Comparison of ENCODE assay signal across 8 cellular contexts in genomic region chr17:4142107-4142900, GRCh38. TPM values are rescaled to one million over a fixed set of nuclear protein-coding genes. Genes with fewer than 3 reads are reported as not detected.
DNase-seq lines count a peak whose midpoint lies in the region; ATAC-seq and TF ChIP-seq lines count a peak whose summit lies in the region.

No MANE protein-coding gene starts in this region.

- peak overlapping the region; percentile 94 to 96 for H3K4me3 ChIP-seq in CD4-positive, alpha-beta memory T cell (ENCODE audit: low read length in 2 of 2)
- peak overlapping the region; percentile 65 for H3K4me3 ChIP-seq in IMR-90 (ENCODE audit: insufficient read depth, low read depth, low read length)
- peak overlapping the region; percentile 87 for H3K4me3 ChIP-seq in fibroblast of villous mesenchyme (ENCODE audit: low read depth, low read length)

- peak overlapping the region; percentile 35 for H2BK5ac ChIP-seq in IMR-90 (ENCODE audit: low read depth, low read length, poor library complexity, severe bottlenecking)

- no peak for TF ChIP-seq RAD21 in IMR-90 (IDR thresholded peaks at IDR 0.05; ENCODE audit: low read length)

- TF ChIP-seq CTCF in IMR-90 (conservative IDR thresholded peaks at IDR 0.05; ENCODE audit: low read depth, low read length) (no peak), fibroblast of villous mesenchyme (IDR thresholded peaks at IDR 0.05; ENCODE audit: insufficient read depth, low read depth, low read length) (no peak), osteocyte (IDR thresholded peaks at IDR 0.05) (no peak)

- no peak overlapping the region for H2BK20ac ChIP-seq in IMR-90 (ENCODE audit: low read depth, low read length)

- H2AFZ ChIP-seq in IMR-90 (replicated peaks; ENCODE audit: low read length, poor library complexity): peak overlapping the region; percentile 97

- dilution Hi-C loops in IMR-90 (cut with HindIII; ENCODE audit: low sequenced_read_pairs, unreplicated experiment): no loop called here

- POLR2A ChIA-PET in CD4-positive, alpha-beta memory T cell (lab: Charles Lee; ENCODE audit: partially characterized antibody): interaction anchor here (0.9 to 3.6 kb wide), 32 partner anchors 9 to 1806 kb away, joined by 3 to 121 read pairs (median 6); partner anchors contain the start of genes ANKFY1, ATP2A3, CAMKK1 and CTNS
- POLR2A ChIA-PET in IMR-90 (lab: Charles Lee; ENCODE audit: unreplicated experiment): no interaction called here

- peak overlapping the region; percentile 50; the same call in 1 of the 2 replicates for H3K23ac ChIP-seq in IMR-90 (ENCODE audit: low read depth, low read length)

- no peak overlapping the region for H4K91ac ChIP-seq in IMR-90 (ENCODE audit: insufficient read depth, low read depth, low read length)

- ATAC-seq in GM21381 (IDR thresholded peaks at IDR 0.05; ENCODE audit: unreplicated experiment): peak; percentile 7
- ATAC-seq in IMR-90 (ENCODE audit: low read depth): peak; percentile 25
- ATAC-seq in activated T-cell treated with anti-CD3 and anti-CD28 coated beads, Interleukin-2, amount 50 U/mL, for 72 hours (replicated peaks in 1 of 2): peak; percentile 4 to 16

- TF ChIP-seq POLR2A in IMR-90 (IDR thresholded peaks at IDR 0.05; ENCODE audit: low read depth, low read length): no peak

- peak overlapping the region; percentile 23 for H3K4ac ChIP-seq in IMR-90 (ENCODE audit: low read depth, low read length)

- no peak overlapping the region for H3K14ac ChIP-seq in IMR-90 (replicated peaks; ENCODE audit: low read depth, low read length)

- no peak overlapping the region for H2BK15ac ChIP-seq in IMR-90 (ENCODE audit: low read depth, low read length)

- no peak overlapping the region for H4K5ac ChIP-seq in IMR-90 (ENCODE audit: low read depth, low read length)

- peak overlapping the region; percentile 72 to 100 (median 100) for H3K27ac Mint-ChIP-seq in CD4-positive, alpha-beta memory T cell
- H3K27ac Mint-ChIP-seq in activated T-cell treated with anti-CD3 and anti-CD28 coated beads, Interleukin-2, amount 50 U/mL, for 72 hours: peak overlapping the region; percentile 86
- H3K27ac Mint-ChIP-seq in osteocyte (ENCODE audit: unreplicated experiment): peak overlapping the region; percentile 80

- H3K4me3 Mint-ChIP-seq in CD4-positive, alpha-beta memory T cell: peak overlapping the region; percentile 99 to 100 (median 99)
- peak overlapping the region; percentile 97 for H3K4me3 Mint-ChIP-seq in activated T-cell treated with anti-CD3 and anti-CD28 coated beads, Interleukin-2, amount 50 U/mL, for 72 hours
- H3K4me3 Mint-ChIP-seq in osteocyte (ENCODE audit: unreplicated experiment): peak overlapping the region; percentile 97

- H3K36me3 Mint-ChIP-seq in CD4-positive, alpha-beta memory T cell: peaks cover 6 to 43% of the 10 kb centered on the region in 2 donors
- peaks cover 4 to 7% of the 10 kb centered on the region in 2 donors for H3K36me3 Mint-ChIP-seq in activated T-cell treated with anti-CD3 and anti-CD28 coated beads, Interleukin-2, amount 50 U/mL, for 72 hours (ENCODE audit: insufficient read depth in 2 of 2)
- H3K36me3 Mint-ChIP-seq in osteocyte (ENCODE audit: unreplicated experiment): no peaks in the 10 kb centered on the region

- H3K9ac ChIP-seq in IMR-90 (ENCODE audit: low read depth, low read length): peak overlapping the region; percentile 55

- peak overlapping the region; percentile 98 for H3K4me2 ChIP-seq in IMR-90 (ENCODE audit: low read depth, low read length)

- H4K20me1 ChIP-seq in IMR-90 (ENCODE audit: insufficient read depth, low read length): peaks cover 23% of the 10 kb centered on the region

- no peaks in the 10 kb centered on the region for H3K9me3 ChIP-seq in CD4-positive, alpha-beta memory T cell (ENCODE audit: control insufficient read depth in 1 of 2, low read length in 2 of 2)
- no peaks in the 10 kb centered on the region for H3K9me3 ChIP-seq in IMR-90 (ENCODE audit: control insufficient read depth, insufficient read depth, low read length)

- peak overlapping the region; percentile 47 for H3K56ac ChIP-seq in IMR-90 (ENCODE audit: extremely low read depth, insufficient read depth, low read length)

- peak overlapping the region; percentile 94 for H2AK9ac ChIP-seq in IMR-90 (replicated peaks; ENCODE audit: low read depth, low read length, poor library complexity)

- peak overlapping the region; percentile 100 for H3K27ac ChIP-seq in CD4-positive, alpha-beta memory T cell (ENCODE audit: low read depth, low read length)
- peak overlapping the region; percentile 34 for H3K27ac ChIP-seq in IMR-90 (ENCODE audit: insufficient read depth, low read length)

- CTCF ChIA-PET in CD4-positive, alpha-beta memory T cell (lab: Charles Lee; ENCODE audit: partially characterized antibody): interaction anchor here (1.3 to 1.4 kb wide), 3 partner anchors 33 to 47 kb away, joined by 3 to 5 read pairs (median 3); no protein-coding TSS in a partner anchor
- CTCF ChIA-PET in IMR-90 (lab: Yijun Ruan, JAX): interaction anchor here (0.7 to 1.4 kb wide), 2 partner anchors 17 to 766 kb away, joined by 3 to 4 read pairs; no protein-coding TSS in a partner anchor

- H2BK120ac ChIP-seq in IMR-90 (ENCODE audit: low read depth, low read length): no peak overlapping the region

- peaks cover 12% of the 10 kb centered on the region for H3K9me1 ChIP-seq in IMR-90 (ENCODE audit: insufficient read depth, low read length)

- no peaks in the 10 kb centered on the region for H3K27me3 Mint-ChIP-seq in CD4-positive, alpha-beta memory T cell
- no peaks in the 10 kb centered on the region for H3K27me3 Mint-ChIP-seq in activated T-cell treated with anti-CD3 and anti-CD28 coated beads, Interleukin-2, amount 50 U/mL, for 72 hours (ENCODE audit: low read depth)
- no peaks in the 10 kb centered on the region for H3K27me3 Mint-ChIP-seq in osteocyte (ENCODE audit: unreplicated experiment)

- H3K79me1 ChIP-seq in IMR-90 (ENCODE audit: low read depth in 1 of 2, low read length in 2 of 2): peaks cover 12 to 62% of the 10 kb centered on the region in 2 experiments

- no peaks in the 10 kb centered on the region for H3K27me3 ChIP-seq in CD4-positive, alpha-beta memory T cell (ENCODE audit: insufficient read depth, low read length)
- H3K27me3 ChIP-seq in IMR-90 (ENCODE audit: control insufficient read depth, insufficient read depth, low read length): no peaks in the 10 kb centered on the region

- H3K36me3 ChIP-seq in CD4-positive, alpha-beta memory T cell (ENCODE audit: insufficient read depth, low read length): peaks cover 6% of the 10 kb centered on the region
- H3K36me3 ChIP-seq in IMR-90 (ENCODE audit: control insufficient read depth, insufficient read depth, low read length): no peaks in the 10 kb centered on the region

- WGBS in IMR-90 (ENCODE audit: extremely low coverage in 2 of 2, insufficient read length in 1 of 2), 2 experiments: 2% methylated on average over 32 of the region's 56 CpGs; no CpG with 5 or more reads in 1 of the 2 experiments

- peak in 1 of 5 donors; percentile 76 for DNase-seq in CD4-positive, alpha-beta memory T cell
- DNase-seq in IMR-90: peak; percentile 17
- DNase-seq in activated T-cell treated with anti-CD3 and anti-CD28 coated beads, Interleukin-2, amount 50 U/mL, for 72 hours: peak; percentile 47 to 48
- peak; percentile 45 for DNase-seq in fibroblast of villous mesenchyme (ENCODE audit: low read depth)
- DNase-seq in osteocyte (ENCODE audit: extremely low spot score, unreplicated experiment): no peak
- no peak for DNase-seq in inferior parietal cortex (ENCODE audit: extremely low spot score)
- no peak for DNase-seq in SIG-M5 treated with dmso at 0.1 percent for 504 hours (lab: John Stamatoyannopoulos, UW; ENCODE audit: unreplicated experiment)

- no TSS peak for BruUV-seq in IMR-90 (replicated peaks; lab: Mats Ljungman, UMichigan)

- peak overlapping the region in 1 of 2 experiments; percentile 12; a peak in 1 of 4 replicates for H4K8ac ChIP-seq in IMR-90 (ENCODE audit: low read depth in 2 of 2, low read length in 2 of 2)

- intact Hi-C loops in CD4-positive, alpha-beta memory T cell (cut with micrococcal nuclease): loop anchor here (2.0 to 10.0 kb wide), 3 partner anchors 418 to 1742 kb away; partner anchors contain the start of genes ARRB2, HASPIN and MNT
- intact Hi-C loops in IMR-90 (cut with micrococcal nuclease): no loop called here

- peaks cover 0 to 6% (median 0%) of the 10 kb centered on the region in 8 donors for H3K9me3 Mint-ChIP-seq in CD4-positive, alpha-beta memory T cell
- no peaks in the 10 kb centered on the region for H3K9me3 Mint-ChIP-seq in activated T-cell treated with anti-CD3 and anti-CD28 coated beads, Interleukin-2, amount 50 U/mL, for 72 hours
- no peaks in the 10 kb centered on the region for H3K9me3 Mint-ChIP-seq in osteocyte (ENCODE audit: unreplicated experiment)

- peaks cover 63% of the 10 kb centered on the region for H3K4me1 ChIP-seq in CD4-positive, alpha-beta memory T cell (ENCODE audit: insufficient read depth, low read length)
- H3K4me1 ChIP-seq in IMR-90 (ENCODE audit: control insufficient read depth, insufficient read depth, low read length): peaks cover 2% of the 10 kb centered on the region; the same call in 1 of the 2 replicates

- no peak overlapping the region for H3K18ac ChIP-seq in IMR-90 (ENCODE audit: low read depth, low read length)

- H2AK5ac ChIP-seq in IMR-90 (ENCODE audit: low read depth, low read length): peak overlapping the region; percentile 47; the same call in 1 of the 2 replicates

- in situ Hi-C loops in IMR-90 (cut with MboI; ENCODE audit: low sequenced_read_pairs): no loop called here

- H3K4me1 Mint-ChIP-seq in CD4-positive, alpha-beta memory T cell: peaks cover 43 to 77% (median 59%) of the 10 kb centered on the region in 4 donors
- peaks cover 59% of the 10 kb centered on the region for H3K4me1 Mint-ChIP-seq in activated T-cell treated with anti-CD3 and anti-CD28 coated beads, Interleukin-2, amount 50 U/mL, for 72 hours (ENCODE audit: low read depth)
- peaks cover 35% of the 10 kb centered on the region for H3K4me1 Mint-ChIP-seq in osteocyte (ENCODE audit: unreplicated experiment)

RNA-seq across cellular contexts. Expression of gene ZZEF1, which starts 0.5 kb away (rescaled TPM):
- 100 to 1,000 TPM; 109 to 116 TPM for total RNA-seq in CD4-positive, alpha-beta memory T cell
- polyA plus RNA-seq in CD4-positive, alpha-beta memory T cell: 1 to 10 TPM; 1.1 to 9.2 TPM
- total RNA-seq in IMR-90 (2012; rRNA removed) (32.2 and 34.4 TPM in 2 replicates), fibroblast of villous mesenchyme (43.8 and 48.4 TPM in 2 replicates), osteocyte (47.1 and 52.0 TPM in 2 replicates)
- 11.4 and 13.3 TPM in 2 replicates for polyA plus RNA-seq in IMR-90 (2012; rRNA removed)
- 6.0 and 6.6 TPM in 2 replicates for polyA plus RNA-seq in IMR-90 (2012; cell fraction: cytosol; rRNA removed)
- 28.8 and 34.0 TPM in 2 replicates for polyA plus RNA-seq in IMR-90 (2012; cell fraction: nucleus; rRNA removed; ENCODE audit: low replicate concordance)
- 10 to 100 TPM; 40.0 to 44.7 TPM for total RNA-seq in activated T-cell treated with anti-CD3 and anti-CD28 coated beads, Interleukin-2, amount 50 U/mL, for 72 hours

RNA-seq across cellular contexts. Expression of gene CYB5D2, which starts 0.7 kb away (rescaled TPM):
- total RNA-seq in CD4-positive, alpha-beta memory T cell: 10 to 100 TPM in 1 of 2 experiments, 1 to 10 TPM in 1; 9.0 to 10.5 TPM
- polyA plus RNA-seq in CD4-positive, alpha-beta memory T cell: 10 to 100 TPM; 13.1 to 19.9 TPM
- total RNA-seq in IMR-90 (2012; rRNA removed) (14.7 and 15.2 TPM in 2 replicates), fibroblast of villous mesenchyme (19.4 and 19.6 TPM in 2 replicates), osteocyte (22.3 and 26.2 TPM in 2 replicates)
- polyA plus RNA-seq in IMR-90 (2012; rRNA removed): 22.2 and 23.6 TPM in 2 replicates
- polyA plus RNA-seq in IMR-90 (2012; cell fraction: cytosol; rRNA removed): 32.8 and 33.6 TPM in 2 replicates
- polyA plus RNA-seq in IMR-90 (2012; cell fraction: nucleus; rRNA removed; ENCODE audit: low replicate concordance): 9.0 and 14.1 TPM in 2 replicates
- total RNA-seq in activated T-cell treated with anti-CD3 and anti-CD28 coated beads, Interleukin-2, amount 50 U/mL, for 72 hours: 10 to 100 TPM; 13.9 to 15.2 TPM

Comparison
In these comparisons a context has a peak if more than half of its experiments do, and no peak if none do; other contexts are left out.
1. DNase-seq: peak in IMR-90 (single experiment), activated T-cell treated with anti-CD3 and anti-CD28 coated beads, Interleukin-2, amount 50 U/mL, for 72 hours (2 of 2) and fibroblast of villous mesenchyme (single experiment); none in osteocyte (single experiment), inferior parietal cortex (single experiment) and SIG-M5 treated with dmso at 0.1 percent for 504 hours (single experiment).
2. Peak in every context shown above with its lines, with median percentiles within 50 percentile points of each other: H3K4me3 ChIP-seq, H3K27ac Mint-ChIP-seq, H3K4me3 Mint-ChIP-seq and ATAC-seq.